Comparison of ENCODE assay signal across 17 cellular contexts in the genomic region with DNA sequence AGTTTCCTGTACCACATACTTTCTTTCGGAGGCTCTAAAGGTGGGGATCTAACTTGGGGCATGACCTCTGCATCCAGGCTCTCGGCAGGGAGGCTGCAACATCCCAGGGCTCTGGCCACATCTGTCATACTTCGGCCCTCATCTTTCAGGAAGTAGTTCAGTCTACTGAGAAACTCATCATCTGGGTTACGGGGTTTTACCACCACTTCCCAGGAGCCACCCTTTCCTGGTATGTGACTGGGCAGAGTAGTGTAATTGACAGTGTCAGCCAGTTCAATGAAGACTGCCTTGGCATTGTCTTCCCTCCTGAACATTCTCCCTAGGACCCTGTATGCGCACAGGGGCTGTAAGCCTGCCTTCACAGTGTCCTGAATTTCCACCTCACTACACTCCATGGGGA. TPM values are rescaled to one million over a fixed set of nuclear protein-coding genes. Genes with fewer than 3 reads are reported as not detected.
"Had no signal": no experiment of that assay in that cellular context is flagged by ENCODE, and none has a peak within 500 bp of the region (broad histone marks: within the 10 kb centered on the region; RNA-seq: fewer than 3 reads in every experiment).

No MANE protein-coding gene starts in this region.

- H3K36me3 Mint-ChIP-seq: natural killer cell treated with Interleukin-12 subunit alpha and Interleukin-12 subunit beta and Interleukin-15 and Interleukin-18, amount 100 ng/mL, for 72 hours had no signal

- H3K27ac Mint-ChIP-seq: activated B cell treated with CpG ODN at 0.5 μM for 24 hours; activated naive CD4-positive, alpha-beta T cell treated with anti-CD3 and anti-CD28 coated beads for 36 hours; activated T-helper 2 cell treated with anti-CD3 and anti-CD28 coated beads, Interferon-gamma antibody, Interleukin-2, Interleukin-4, amounts not matched to agents 10 μg/mL and 5 μg/mL and 100 μg/mL, durations not matched to agents 14 hours and 24 hours and 36 hours; natural killer cell treated with Interleukin-12 subunit alpha and Interleukin-12 subunit beta and Interleukin-15 and Interleukin-18, amount 100 ng/mL, for 72 hours had no signal

- H3K9me3 Mint-ChIP-seq: activated B cell treated with CpG ODN at 0.5 μM for 24 hours; activated naive CD4-positive, alpha-beta T cell treated with anti-CD3 and anti-CD28 coated beads for 36 hours; activated T-helper 2 cell treated with anti-CD3 and anti-CD28 coated beads, Interferon-gamma antibody, Interleukin-2, Interleukin-4, amounts not matched to agents 10 μg/mL and 5 μg/mL and 100 μg/mL, durations not matched to agents 14 hours and 24 hours and 36 hours; natural killer cell treated with Interleukin-12 subunit alpha and Interleukin-12 subunit beta and Interleukin-15 and Interleukin-18, amount 100 ng/mL, for 72 hours had no signal

- H3K27me3 Mint-ChIP-seq: activated B cell treated with CpG ODN at 0.5 μM for 24 hours had no signal

- H3K4me1 ChIP-seq: adrenal gland, upper lobe of right lung had no signal

- H3K4me3 ChIP-seq: adrenal gland, cardiac muscle cell, lung, smooth muscle cell, upper lobe of right lung had no signal

- H3K27me3 ChIP-seq: cardiac muscle cell, neutrophil, upper lobe of right lung had no signal

- DNase-seq: activated B cell treated with CpG ODN at 0.5 μM for 24 hours; activated CD4-positive, alpha-beta T cell treated with anti-CD3 and anti-CD28 coated beads for 4 hours; activated naive CD4-positive, alpha-beta T cell treated with anti-CD3 and anti-CD28 coated beads for 36 hours; adrenal gland; erythroblast; head of caudate nucleus; kidney; stimulated activated CD4-positive, alpha-beta T cell treated with anti-CD3 and anti-CD28 coated beads, Interleukin-4, amount 100 ng/mL, for 1 hour; upper lobe of right lung had no signal

- H3K4me3 Mint-ChIP-seq: activated B cell treated with CpG ODN at 0.5 μM for 24 hours; activated naive CD4-positive, alpha-beta T cell treated with anti-CD3 and anti-CD28 coated beads for 36 hours; natural killer cell treated with Interleukin-12 subunit alpha and Interleukin-12 subunit beta and Interleukin-15 and Interleukin-18, amount 100 ng/mL, for 72 hours had no signal

- ATAC-seq: left lobe of liver; natural killer cell treated with Interleukin-12 subunit alpha and Interleukin-12 subunit beta and Interleukin-15 and Interleukin-18, amount 100 ng/mL, for 72 hours; sciatic nerve; upper lobe of right lung had no signal

- H3K36me3 ChIP-seq: adrenal gland, cardiac muscle cell, neutrophil, upper lobe of right lung had no signal

- H3K9me3 ChIP-seq: adrenal gland, neutrophil, upper lobe of right lung had no signal

RNA-seq across cellular contexts. Expression of gene PNMA5, which starts 2.8 kb away (rescaled TPM):
- total RNA-seq: activated B cell treated with CpG ODN at 0.5 μM for 24 hours; activated naive CD4-positive, alpha-beta T cell treated with anti-CD3 and anti-CD28 coated beads for 36 hours; activated T-helper 2 cell treated with anti-CD3 and anti-CD28 coated beads, Interferon-gamma antibody, Interleukin-2, Interleukin-4, amounts not matched to agents 10 μg/mL and 5 μg/mL and 100 μg/mL, durations not matched to agents 14 hours and 24 hours and 36 hours; adrenal gland; cardiac muscle cell; kidney; left lobe of liver; lung; natural killer cell treated with Interleukin-12 subunit alpha and Interleukin-12 subunit beta and Interleukin-15 and Interleukin-18, amount 100 ng/mL, for 72 hours; sciatic nerve; smooth muscle cell; upper lobe of right lung had no signal
